In the genomic region with DNA sequence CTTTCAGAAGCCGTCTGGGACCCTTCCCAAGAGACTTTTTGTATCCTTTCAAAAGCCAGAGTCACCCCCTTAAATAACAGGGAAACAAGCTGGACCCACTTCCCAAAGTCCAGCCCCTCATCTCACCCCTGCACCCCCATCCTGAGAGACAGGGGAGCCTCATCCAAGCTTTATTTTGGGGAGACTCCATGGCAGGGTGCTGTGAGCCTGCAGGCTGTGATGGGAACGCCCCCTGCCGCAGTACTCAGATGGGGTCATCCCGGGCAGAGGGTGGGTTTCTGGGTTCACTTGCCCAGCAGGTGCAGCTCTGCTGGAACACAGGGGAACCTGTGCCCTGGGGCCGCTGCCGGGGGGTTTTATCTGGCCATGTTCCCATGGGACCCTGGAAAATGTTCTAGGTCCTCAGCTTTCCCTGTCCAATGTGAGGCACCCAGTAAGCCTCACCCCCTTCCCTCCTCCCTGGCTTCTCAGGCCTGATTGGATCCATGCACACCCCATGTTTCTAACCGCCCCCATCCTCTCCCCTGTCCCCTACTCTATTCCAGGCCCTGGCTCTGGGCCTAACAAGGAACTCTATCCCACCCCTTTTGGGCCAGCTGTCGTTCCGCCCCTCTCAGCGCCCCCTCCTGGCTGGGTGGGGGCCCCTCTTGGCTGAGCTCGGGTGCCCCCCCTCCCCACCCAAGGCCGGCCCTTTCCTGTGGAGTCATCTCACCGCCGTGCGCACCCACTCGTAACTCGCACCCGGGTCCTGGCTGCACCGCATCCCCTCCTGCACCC, we compare ENCODE assay signal across 8 cellular contexts. TPM values are rescaled to one million over a fixed set of nuclear protein-coding genes. Genes with fewer than 3 reads are reported as not detected.
A peak's percentile ranks its signal among the peaks of the same experiment; 100 is the strongest.
DNase-seq lines count a peak whose midpoint lies in the region.
"Had no signal": no experiment of that assay in that cellular context is flagged by ENCODE, and none has a peak within 500 bp of the region (broad histone marks: within the 10 kb centered on the region; RNA-seq: fewer than 3 reads in every experiment).

No MANE protein-coding gene starts in this region.

- H3K9ac ChIP-seq in SK-N-MC (ENCODE audit: insufficient read length) (no peak overlapping the region), mucosa of stomach (ENCODE audit: low read length) (peak overlapping the region; percentile 73)

- peaks cover 61% of the 10 kb centered on the region for H3K4me1 ChIP-seq in mucosa of stomach (ENCODE audit: control insufficient read depth, insufficient read depth, low read length)

- no peaks in the 10 kb centered on the region for H3K9me3 ChIP-seq in SK-N-MC (ENCODE audit: low read depth, low read length)
- H3K9me3 ChIP-seq in mucosa of stomach (ENCODE audit: control insufficient read depth, low read length) = no peaks in the 10 kb centered on the region

- DNase-seq in SK-N-MC (ENCODE audit: low read depth, low spot score) (no peak), fibroblast of the conjunctiva (ENCODE audit: low read depth) (peak; percentile 89), ureter (ENCODE audit: low spot score) (peak; percentile 89), epidermal melanocyte (ENCODE audit: insufficient read length, low spot score) (no peak), SIG-M5 (lab: John Stamatoyannopoulos, UW) (no peak)
- no peak for DNase-seq in stimulated activated CD4-positive, alpha-beta T cell treated with anti-CD3 and anti-CD28 coated beads, Interleukin-2, amount 100 ng/mL, for 48 hours
- DNase-seq: activated CD4-positive, alpha-beta T cell treated with anti-CD3 and anti-CD28 coated beads, Interleukin-2, amount 10 ng/mL, durations not matched to agents 7 days and 5 days had no signal

- H3K36me3 ChIP-seq in SK-N-MC (ENCODE audit: insufficient read depth, low read length) (no peaks in the 10 kb centered on the region), mucosa of stomach (ENCODE audit: control insufficient read depth, insufficient read depth, low read length) (no peaks in the 10 kb centered on the region)

- H3K4me3 ChIP-seq in SK-N-MC (peak overlapping the region; percentile 89), mucosa of stomach (ENCODE audit: low read length) (peak overlapping the region; percentile 36)

- H3K27ac ChIP-seq in SK-N-MC = no peak overlapping the region

- no peaks in the 10 kb centered on the region for H3K27me3 ChIP-seq in mucosa of stomach (ENCODE audit: control insufficient read depth, insufficient read depth, low read length)

RNA-seq across cellular contexts. Expression of gene HIF3A, which starts 1.0 kb away (rescaled TPM):
- total RNA-seq in ureter = 108 TPM
- total RNA-seq: activated CD4-positive, alpha-beta T cell treated with anti-CD3 and anti-CD28 coated beads, Interleukin-2, amount 10 ng/mL, durations not matched to agents 7 days and 5 days had no signal

RNA-seq across cellular contexts. Expression of gene PPP5C, which starts 49.0 kb away (rescaled TPM):
- 91.3 TPM for total RNA-seq in ureter

Comparison
In these comparisons a context has a peak if more than half of its experiments do, and no peak if none do; other contexts are left out.
1. DNase-seq: peak in fibroblast of the conjunctiva (single experiment) and ureter (single experiment); none in SK-N-MC (single experiment), epidermal melanocyte (single experiment), SIG-M5 (single experiment) and stimulated activated CD4-positive, alpha-beta T cell treated with anti-CD3 and anti-CD28 coated beads, Interleukin-2, amount 100 ng/mL, for 48 hours (0 of 2).